14 cellular contexts compared by ENCODE assay signal in genomic region chr22:16603770-16604242, GRCh38. TPM values are rescaled to one million over a fixed set of nuclear protein-coding genes. Genes with fewer than 3 reads are reported as not detected.
"Had no signal": no experiment of that assay in that cellular context is flagged by ENCODE, and none has a peak within 500 bp of the region (broad histone marks: within the 10 kb centered on the region; RNA-seq: fewer than 3 reads in every experiment).

No MANE protein-coding gene starts in this region.

RNA-seq across cellular contexts. Expression of gene CCT8L2, which starts 11.2 kb away (rescaled TPM):
- total RNA-seq: activated naive CD4-positive, alpha-beta T cell treated with anti-CD3 and anti-CD28 coated beads, Interleukin-2, amount 50 U/mL, for 72 hours; activated T-helper 17 cell treated with anti-CD3 and anti-CD28 coated beads, Interleukin-2, amount 50 U/mL, for 72 hours; bronchial epithelial cell; endodermal cell; hepatocyte; left ventricle myocardium inferior; lung microvascular endothelial cell; neural crest cell; occipital lobe; renal cortical epithelial cell; sigmoid colon; thyroid gland; upper lobe of right lung had no signal
- polyA plus RNA-seq: hepatocyte, immature natural killer cell, sigmoid colon had no signal
